In genomic region chr10:79292026-79292425, GRCh38 we compare ENCODE assay signal across 30 cellular contexts. TPM values are rescaled to one million over a fixed set of nuclear protein-coding genes. Genes with fewer than 3 reads are reported as not detected.
A peak's percentile ranks its signal among the peaks of the same experiment; 100 is the strongest.
DNase-seq lines count a peak whose midpoint lies in the region; ATAC-seq and TF ChIP-seq lines count a peak whose summit lies in the region.
"Had no signal": no experiment of that assay in that cellular context is flagged by ENCODE, and none has a peak within 500 bp of the region (broad histone marks: within the 10 kb centered on the region; RNA-seq: fewer than 3 reads in every experiment).

No MANE protein-coding gene starts in this region.

- no peak overlapping the region for H2AFZ ChIP-seq in smooth muscle cell (ENCODE audit: low read depth)

- TF ChIP-seq CTCF in HL-60 (IDR thresholded peaks at IDR 0.05; ENCODE audit: insufficient read depth, low read length): no peak
- no peak for TF ChIP-seq CTCF in progenitor cell of endocrine pancreas (IDR thresholded peaks at IDR 0.05; ENCODE audit: unreplicated experiment)
- no peak for TF ChIP-seq CTCF in smooth muscle cell (IDR thresholded peaks at IDR 0.05; ENCODE audit: borderline replicate concordance, insufficient read depth, poor library complexity, severe bottlenecking)

- H4K20me1 ChIP-seq in BLaER1 treated with 17β-estradiol and CSF1 and Interleukin-3, amounts not matched to agents 10 nM and 100 nM: peaks cover 80 to 98% (median 94%) of the 10 kb centered on the region in 11 experiments; a peak in 20 of 22 replicates
- peaks cover 61% of the 10 kb centered on the region for H4K20me1 ChIP-seq in smooth muscle cell (ENCODE audit: low read depth)

- ATAC-seq in esophagus mucosa: peak; percentile 1
- ATAC-seq: effector memory CD8-positive, alpha-beta T cell; foreskin keratinocyte; natural killer cell; stimulated activated naive CD8-positive, alpha-beta T cell treated with anti-CD3 and anti-CD28 coated beads, Interleukin-15, Interleukin-2, amounts not matched to agents 100 U/mL and 50 U/mL, for 24 hours had no signal

- peaks cover 66 to 100% (median 87%) of the 10 kb centered on the region in 10 experiments for H3K4me1 ChIP-seq in BLaER1 treated with 17β-estradiol and CSF1 and Interleukin-3, amounts not matched to agents 10 nM and 100 nM
- H3K4me1 ChIP-seq in smooth muscle cell (ENCODE audit: low read depth): no peaks in the 10 kb centered on the region
- H3K4me1 ChIP-seq: breast epithelium had no signal

- peak overlapping the region in 2 of 11 experiments; percentile 4 to 59; a peak in 2 of 22 replicates for H3K9ac ChIP-seq in BLaER1 treated with 17β-estradiol and CSF1 and Interleukin-3, amounts not matched to agents 10 nM and 100 nM
- no peak overlapping the region for H3K9ac ChIP-seq in smooth muscle cell (ENCODE audit: low read depth)

- H3K4me2 ChIP-seq in BLaER1 treated with 17β-estradiol and CSF1 and Interleukin-3, amounts not matched to agents 10 nM and 100 nM: peak overlapping the region in 9 of 11 experiments; percentile 2 to 97 (median 55); a peak in 11 of 22 replicates
- no peak overlapping the region for H3K4me2 ChIP-seq in smooth muscle cell

- 99% methylated on average over 11 of the region's 11 CpGs for WGBS in smooth muscle cell (ENCODE audit: low lambda C conversion rate)

- H3F3A ChIP-seq in smooth muscle cell (ENCODE audit: low read depth): peaks cover 5% of the 10 kb centered on the region

- H3K27ac Mint-ChIP-seq in progenitor cell of endocrine pancreas: peak overlapping the region; percentile 90
- H3K27ac Mint-ChIP-seq: activated T-helper 17 cell treated with anti-CD3 and anti-CD28 coated beads, Interleukin-2, amount 50 U/mL, for 72 hours; effector memory CD8-positive, alpha-beta T cell had no signal

- peaks cover 20% of the 10 kb centered on the region for H3K36me3 Mint-ChIP-seq in progenitor cell of endocrine pancreas (ENCODE audit: insufficient read depth)
- H3K36me3 Mint-ChIP-seq: natural killer cell had no signal

- H3K4me3 Mint-ChIP-seq in progenitor cell of endocrine pancreas (ENCODE audit: low read depth): no peak overlapping the region
- H3K4me3 Mint-ChIP-seq: activated T-helper 17 cell treated with anti-CD3 and anti-CD28 coated beads, Interleukin-2, amount 50 U/mL, for 72 hours; effector memory CD8-positive, alpha-beta T cell; natural killer cell had no signal

- no peaks in the 10 kb centered on the region for H3K27me3 Mint-ChIP-seq in progenitor cell of endocrine pancreas
- H3K27me3 Mint-ChIP-seq: activated T-helper 17 cell treated with anti-CD3 and anti-CD28 coated beads, Interleukin-2, amount 50 U/mL, for 72 hours; effector memory CD8-positive, alpha-beta T cell had no signal

- no peaks in the 10 kb centered on the region for H3K79me2 ChIP-seq in smooth muscle cell (ENCODE audit: low read depth)

- H3K4me3 ChIP-seq in BLaER1 treated with 17β-estradiol and CSF1 and Interleukin-3, amounts not matched to agents 10 nM and 100 nM: no peak overlapping the region
- H3K4me3 ChIP-seq in HL-60 (replicated peaks; ENCODE audit: insufficient read depth, low read length) (no peak overlapping the region), smooth muscle cell (no peak overlapping the region)
- H3K4me3 ChIP-seq: breast epithelium, colonic mucosa, esophagus muscularis mucosa, GM12878, heart right ventricle, vagina had no signal

- peaks cover 83 to 98% (median 93%) of the 10 kb centered on the region in 11 experiments for H3K36me3 ChIP-seq in BLaER1 treated with 17β-estradiol and CSF1 and Interleukin-3, amounts not matched to agents 10 nM and 100 nM
- H3K36me3 ChIP-seq in smooth muscle cell (ENCODE audit: low read depth): no peaks in the 10 kb centered on the region

- DNase-seq in HL-60 (ENCODE audit: low read depth in 1 of 2, low spot score in 1 of 2) (no peak), progenitor cell of endocrine pancreas (ENCODE audit: low spot score, unreplicated experiment) (no peak), NCI-H1092 (lab: John Stamatoyannopoulos, UW) (no peak), ecto neural progenitor cell (ENCODE audit: low spot score) (no peak), smooth muscle cell (lab: John Stamatoyannopoulos, UW; ENCODE audit: unreplicated experiment) (no peak)
- DNase-seq: activated CD4-positive, CD25-positive, alpha-beta regulatory T cell treated with anti-CD3 and anti-CD28 coated beads, Interleukin-2, amount 50 U/mL, for 72 hours; amygdala; colonic mucosa; DMS153; effector memory CD8-positive, alpha-beta T cell; foreskin keratinocyte; GOT3; heart right ventricle; midbrain; MM.1S; natural killer cell; NCI-H1436; NCI-H2081; NCI-H2227 treated with DMSO at 0.1 percent for 48 hours; NCI-H69; SHP77 treated with DMSO at 0.1 percent for 48 hours; stimulated activated naive CD8-positive, alpha-beta T cell treated with anti-CD3 and anti-CD28 coated beads, Interleukin-15, Interleukin-2, amounts not matched to agents 100 U/mL and 50 U/mL, for 24 hours had no signal

- H3K27me3 ChIP-seq in BLaER1 treated with 17β-estradiol and CSF1 and Interleukin-3, amounts not matched to agents 10 nM and 100 nM: no peaks in the 10 kb centered on the region
- no peaks in the 10 kb centered on the region for H3K27me3 ChIP-seq in HL-60 (ENCODE audit: insufficient read depth, poor library complexity, severe bottlenecking)
- H3K27me3 ChIP-seq in smooth muscle cell (ENCODE audit: low read depth): no peaks in the 10 kb centered on the region
- H3K27me3 ChIP-seq: breast epithelium, colonic mucosa, esophagus muscularis mucosa, foreskin keratinocyte, heart right ventricle, vagina had no signal

- H3K27ac ChIP-seq in BLaER1 treated with 17β-estradiol and CSF1 and Interleukin-3, amounts not matched to agents 10 nM and 100 nM: no peak overlapping the region; a peak in 1 of 22 replicates
- H3K27ac ChIP-seq in HL-60 (replicated peaks) (peak overlapping the region; percentile 81), smooth muscle cell (ENCODE audit: low read depth) (no peak overlapping the region)
- H3K27ac ChIP-seq: breast epithelium, foreskin keratinocyte, vagina had no signal

- H3K4me1 Mint-ChIP-seq in progenitor cell of endocrine pancreas (ENCODE audit: low read depth): no peaks in the 10 kb centered on the region

- no peaks in the 10 kb centered on the region for H3K9me3 Mint-ChIP-seq in progenitor cell of endocrine pancreas (ENCODE audit: low read depth)
- H3K9me3 Mint-ChIP-seq: activated naive CD4-positive, alpha-beta T cell treated with anti-CD3 and anti-CD28 coated beads, Interleukin-2, amount 50 U/mL, for 72 hours; activated T-helper 17 cell treated with anti-CD3 and anti-CD28 coated beads, Interleukin-2, amount 50 U/mL, for 72 hours; effector memory CD8-positive, alpha-beta T cell; natural killer cell had no signal

- no peaks in the 10 kb centered on the region for H3K9me3 ChIP-seq in BLaER1 treated with 17β-estradiol and CSF1 and Interleukin-3, amounts not matched to agents 10 nM and 100 nM (replicated peaks in 1 of 11)
- H3K9me3 ChIP-seq in smooth muscle cell (replicated peaks; ENCODE audit: low read depth): no peaks in the 10 kb centered on the region
- H3K9me3 ChIP-seq: breast epithelium, colonic mucosa, esophagus muscularis mucosa, heart right ventricle, vagina had no signal

RNA-seq across cellular contexts. Expression of gene PPIF, which starts 55.2 kb away (rescaled TPM):
- total RNA-seq in esophagus mucosa (77.8 TPM), progenitor cell of endocrine pancreas (35.9 and 37.1 TPM in 2 replicates), smooth muscle cell (24.3 and 28.5 TPM in 2 replicates)
- 29.7 and 35.2 TPM in 2 replicates for polyA plus RNA-seq in smooth muscle cell
